In the genomic region with DNA sequence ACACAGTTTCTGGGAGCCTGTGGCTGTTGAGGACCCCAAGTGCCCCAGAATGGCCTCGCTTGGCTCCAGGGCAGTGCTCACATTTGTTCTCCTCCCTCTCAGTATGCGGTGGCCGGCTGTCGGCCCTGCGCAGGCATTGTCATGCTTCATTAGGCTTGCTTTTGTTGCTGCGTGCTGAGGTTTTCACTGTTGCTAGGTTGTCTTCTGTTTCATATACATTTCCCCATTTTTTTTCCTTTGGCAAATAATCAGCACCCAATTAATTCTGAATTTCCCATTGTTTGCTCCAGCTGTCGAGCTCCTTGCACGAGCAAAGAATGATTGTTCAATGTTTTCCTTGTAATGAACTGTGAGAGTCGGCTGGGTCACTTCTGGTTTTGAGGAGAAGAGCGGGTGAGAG, we compare ENCODE assay signal across 18 cellular contexts.
DNase-seq lines count a peak whose midpoint lies in the region; ATAC-seq, FAIRE-seq and TF ChIP-seq lines count a peak whose summit lies in the region.
"Had no signal": no experiment of that assay in that cellular context is flagged by ENCODE, and none has a peak within 500 bp of the region (broad histone marks: within the 10 kb centered on the region; RNA-seq: fewer than 3 reads in every experiment).

No MANE protein-coding gene starts in this region.

- H3K27ac ChIP-seq in A673 (ENCODE audit: low read depth, low read length, poor library complexity, severe bottlenecking) (no peak overlapping the region), WERI-Rb-1 (no peak overlapping the region)
- H3K27ac ChIP-seq: A549, ascending aorta had no signal

- DNase-seq in A673 (ENCODE audit: low spot score) (peak; percentile 30), M059J (ENCODE audit: low read depth) (peak; percentile 23), NCI-H748 (lab: John Stamatoyannopoulos, UW; ENCODE audit: unreplicated experiment) (peak; percentile 98), glomerular visceral epithelial cell (ENCODE audit: extremely low spot score) (peak; percentile 74), MCF 10A (ENCODE audit: unreplicated experiment) (no peak), WERI-Rb-1 (no peak), RCC 7860 (ENCODE audit: low spot score) (no peak)
- DNase-seq: activated CD4-positive, CD25-positive, alpha-beta regulatory T cell; activated effector memory CD4-positive, alpha-beta T cell treated with anti-CD3 and anti-CD28 coated beads, Interleukin-2, amount 50 U/mL, for 16 hours; CD8-positive, alpha-beta memory T cell; natural killer cell; NCI-H82; RPMI8226; stimulated activated CD4-positive, alpha-beta T cell treated with anti-CD3 and anti-CD28 coated beads, Interleukin-2, amount 100 ng/mL, for 24 hours had no signal

- H3K9me3 Mint-ChIP-seq in MCF 10A (ENCODE audit: unreplicated experiment): no peaks in the 10 kb centered on the region
- H3K9me3 Mint-ChIP-seq: CD8-positive, alpha-beta memory T cell; natural killer cell had no signal

- TF ChIP-seq CTCF in A673 (conservative IDR thresholded peaks at IDR 0.05; ENCODE audit: low read depth, low read length) (no peak), MCF 10A (IDR thresholded peaks at IDR 0.05; ENCODE audit: unreplicated experiment) (no peak), WERI-Rb-1 (IDR thresholded peaks at IDR 0.05; ENCODE audit: low read depth, low read length) (no peak)

- BruUV-seq in A673 (replicated peaks; lab: Mats Ljungman, UMichigan): no TSS peak
- no TSS peak for BruUV-seq in MCF 10A (replicated peaks; lab: Mats Ljungman, UMichigan)

- no peak for FAIRE-seq in RCC 7860 (lab: Jason Lieb, UNC)
- FAIRE-seq: A549 had no signal

- peaks cover 12% of the 10 kb centered on the region for H3K4me1 Mint-ChIP-seq in MCF 10A (ENCODE audit: insufficient read depth, unreplicated experiment)
- H3K4me1 Mint-ChIP-seq: CD8-positive, alpha-beta memory T cell; natural killer cell had no signal

- H3K4me1 ChIP-seq in A673 (ENCODE audit: insufficient read depth, low read length, poor library complexity, severe bottlenecking): no peaks in the 10 kb centered on the region
- H3K4me1 ChIP-seq: A549, ascending aorta had no signal

- H3K9me3 ChIP-seq in A673 (ENCODE audit: low read depth, low read length, poor library complexity, severe bottlenecking) (no peaks in the 10 kb centered on the region), WERI-Rb-1 (ENCODE audit: severe bottlenecking) (no peaks in the 10 kb centered on the region)
- H3K9me3 ChIP-seq: A549, ascending aorta had no signal

- H3K4me3 Mint-ChIP-seq in MCF 10A (ENCODE audit: unreplicated experiment): no peak overlapping the region
- H3K4me3 Mint-ChIP-seq: CD8-positive, alpha-beta memory T cell; natural killer cell had no signal

- POLR2A ChIA-PET in A673 (lab: Charles Lee; ENCODE audit: low non-redundant PET): no interaction called here
- POLR2A ChIA-PET in MCF 10A (lab: Yijun Ruan, JAX): no interaction called here

- intact Hi-C loops in A673 (cut with micrococcal nuclease; ENCODE audit: unreplicated experiment) (no loop called here), MCF 10A (cut with micrococcal nuclease) (loop anchor here (10.0 kb wide), 1 partner anchor 295 kb away; no protein-coding TSS in a partner anchor)

- H3K27me3 Mint-ChIP-seq in MCF 10A (ENCODE audit: insufficient read depth, unreplicated experiment): peaks cover 21% of the 10 kb centered on the region

- H3K36me3 Mint-ChIP-seq in MCF 10A (ENCODE audit: insufficient read depth, unreplicated experiment): no peaks in the 10 kb centered on the region
- H3K36me3 Mint-ChIP-seq: natural killer cell had no signal

- H3K4me3 ChIP-seq in A673 (ENCODE audit: low read depth, low read length, poor library complexity, severe bottlenecking): no peak overlapping the region
- H3K4me3 ChIP-seq in WERI-Rb-1 (ENCODE audit: low read depth, low read length): no peak overlapping the region
- H3K4me3 ChIP-seq: A549, ascending aorta had no signal

- ATAC-seq in HG03175 (IDR thresholded peaks at IDR 0.05; ENCODE audit: unreplicated experiment): no peak
- ATAC-seq: A549, natural killer cell, sciatic nerve had no signal

- no peak overlapping the region for H3K27ac Mint-ChIP-seq in MCF 10A (ENCODE audit: low read depth, unreplicated experiment)
- H3K27ac Mint-ChIP-seq: CD8-positive, alpha-beta memory T cell; natural killer cell had no signal

- CTCF ChIA-PET in A673 (lab: Charles Lee) (no interaction called here), MCF 10A (lab: Yijun Ruan, JAX) (interaction anchor here (0.6 kb wide), 1 partner anchor 17 kb away, joined by 3 read pairs; no protein-coding TSS in a partner anchor)

- no peaks in the 10 kb centered on the region for H3K36me3 ChIP-seq in A673 (ENCODE audit: insufficient read depth, low read length, poor library complexity, severe bottlenecking)
- H3K36me3 ChIP-seq in WERI-Rb-1: no peaks in the 10 kb centered on the region
- H3K36me3 ChIP-seq: ascending aorta had no signal

- H3K27me3 ChIP-seq in A673 (replicated peaks; ENCODE audit: insufficient read depth, low read depth, low read length, poor library complexity): peaks cover 66% of the 10 kb centered on the region
- H3K27me3 ChIP-seq in WERI-Rb-1 (ENCODE audit: insufficient read depth, low read depth, severe bottlenecking): no peaks in the 10 kb centered on the region
- H3K27me3 ChIP-seq: ascending aorta had no signal

Comparison
In these comparisons a context has a peak if more than half of its experiments do, and no peak if none do; other contexts are left out.
1. DNase-seq: peak in A673 (single experiment), M059J (single experiment), NCI-H748 (single experiment) and glomerular visceral epithelial cell (single experiment); none in MCF 10A (single experiment), WERI-Rb-1 (single experiment) and RCC 7860 (single experiment).